Comparison of ENCODE assay signal across 1 cellular context in the genomic region with DNA sequence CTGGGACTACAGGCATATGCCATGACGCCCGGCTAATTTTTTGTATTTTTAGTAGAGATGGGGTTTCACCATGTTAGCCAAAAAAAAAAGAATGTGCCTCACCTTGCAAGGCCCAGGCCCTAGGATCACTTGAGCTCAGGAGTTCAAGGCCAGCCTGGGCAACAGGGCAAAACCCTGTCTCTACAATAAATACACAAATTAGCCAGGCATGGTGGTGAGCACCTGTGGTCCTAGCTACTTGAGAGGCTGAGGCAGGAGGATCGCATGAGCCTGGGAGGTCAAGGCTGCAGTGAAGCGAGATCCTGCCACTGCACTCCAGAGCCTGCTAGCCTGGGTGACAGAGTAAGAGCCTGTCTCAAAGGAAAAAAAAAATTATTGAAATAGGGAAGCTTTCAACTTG.
A peak's percentile ranks its signal among the peaks of the same experiment; 100 is the strongest.
TF ChIP-seq lines count a peak whose summit lies in the region.

No MANE protein-coding gene starts in this region.

TF ChIP-seq in K562, 482 proteins besides CTCF, POLR2A, EP300 and RAD21:
- TF ChIP-seq POLR2AphosphoS5 (IDR thresholded peaks at IDR 0.05; ENCODE audit: control insufficient read depth, insufficient read depth, low read depth, low read length) = peak; percentile 16; the same call in 1 of the 2 replicates
- no peak for TF ChIP-seq E2F1 (CRISPR knock-in tag; IDR thresholded peaks at IDR 0.05)
